Comparison of ENCODE assay signal across 8 cellular contexts in genomic region chr1:214660900-214661299, GRCh38. TPM values are rescaled to one million over a fixed set of nuclear protein-coding genes. Genes with fewer than 3 reads are reported as not detected.
DNase-seq lines count a peak whose midpoint lies in the region; ATAC-seq and TF ChIP-seq lines count a peak whose summit lies in the region.

No MANE protein-coding gene starts in this region.

- no peaks in the 10 kb centered on the region for H3K4me1 ChIP-seq in endodermal cell (ENCODE audit: control insufficient read depth, insufficient read depth, low read length)

- no peaks in the 10 kb centered on the region for H3K9me3 ChIP-seq in endodermal cell (ENCODE audit: control insufficient read depth, low read length)

- ATAC-seq in activated CD8-positive, alpha-beta T cell treated with anti-CD3 and anti-CD28 coated beads, Interleukin-2, amount 10 ng/mL, durations not matched to agents 7 days and 5 days: no peak
- ATAC-seq in GM21526 (IDR thresholded peaks at IDR 0.05; ENCODE audit: low FRiP score, unreplicated experiment): no peak

- no peak overlapping the region for H3K27ac ChIP-seq in endodermal cell (ENCODE audit: low read depth, low read length)

- WGBS in endodermal cell (ENCODE audit: insufficient coverage in 1 of 2, insufficient read length in 1 of 2), 2 experiments: 81 to 89% methylated on average over 4 of the region's 4 CpGs

- POLR2A ChIA-PET in activated CD8-positive, alpha-beta T cell treated with anti-CD3 and anti-CD28 coated beads, Interleukin-2, amount 10 ng/mL, durations not matched to agents 7 days and 5 days (lab: Charles Lee): no interaction called here

- H3K27me3 ChIP-seq in endodermal cell (ENCODE audit: control insufficient read depth, insufficient read depth, low read length, poor library complexity, severe bottlenecking): no peaks in the 10 kb centered on the region

- no peak overlapping the region for H3K9ac ChIP-seq in endodermal cell (ENCODE audit: extremely low read depth, low read length, poor library complexity, severe bottlenecking)

- H3K27ac Mint-ChIP-seq in endodermal cell: no peak overlapping the region
- no peak overlapping the region for H3K27ac Mint-ChIP-seq in nephron progenitor cell
- no peak overlapping the region for H3K27ac Mint-ChIP-seq in activated CD8-positive, alpha-beta T cell treated with anti-CD3 and anti-CD28 coated beads, Interleukin-2, amount 10 ng/mL, durations not matched to agents 7 days and 5 days

- no peaks in the 10 kb centered on the region for H3K27me3 Mint-ChIP-seq in endodermal cell (ENCODE audit: insufficient read depth)
- H3K27me3 Mint-ChIP-seq in nephron progenitor cell (ENCODE audit: low read depth, poor library complexity): no peaks in the 10 kb centered on the region
- H3K27me3 Mint-ChIP-seq in activated CD8-positive, alpha-beta T cell treated with anti-CD3 and anti-CD28 coated beads, Interleukin-2, amount 10 ng/mL, durations not matched to agents 7 days and 5 days (ENCODE audit: low read depth): no peaks in the 10 kb centered on the region

- peaks cover 67% of the 10 kb centered on the region for H3K36me3 Mint-ChIP-seq in endodermal cell (ENCODE audit: low read depth)
- H3K36me3 Mint-ChIP-seq in nephron progenitor cell (ENCODE audit: low read depth): peaks cover 92% of the 10 kb centered on the region
- H3K36me3 Mint-ChIP-seq in activated CD8-positive, alpha-beta T cell treated with anti-CD3 and anti-CD28 coated beads, Interleukin-2, amount 10 ng/mL, durations not matched to agents 7 days and 5 days (ENCODE audit: low read depth): peaks cover 88% of the 10 kb centered on the region

- no peak overlapping the region for H3K4me3 ChIP-seq in endodermal cell (ENCODE audit: low read length)

- CTCF ChIA-PET in activated CD8-positive, alpha-beta T cell treated with anti-CD3 and anti-CD28 coated beads, Interleukin-2, amount 10 ng/mL, durations not matched to agents 7 days and 5 days (lab: Charles Lee): interaction anchor here (0.7 to 1.9 kb wide), 6 partner anchors 9 to 400 kb away, joined by 3 to 6 read pairs (median 4); no protein-coding TSS in a partner anchor

- peaks cover 2% of the 10 kb centered on the region for H3K4me1 Mint-ChIP-seq in endodermal cell
- H3K4me1 Mint-ChIP-seq in nephron progenitor cell: peaks cover 6% of the 10 kb centered on the region
- no peaks in the 10 kb centered on the region for H3K4me1 Mint-ChIP-seq in activated CD8-positive, alpha-beta T cell treated with anti-CD3 and anti-CD28 coated beads, Interleukin-2, amount 10 ng/mL, durations not matched to agents 7 days and 5 days (ENCODE audit: low read depth)

- DNase-seq in C1 segment of cervical spinal cord (lab: John Stamatoyannopoulos, UW) (peak in 9 of 14 donors; percentile 2 to 39 (median 19)), NCI-H2227 (lab: John Stamatoyannopoulos, UW; ENCODE audit: unreplicated experiment) (peak; percentile 76), endodermal cell (peak; percentile 66), nephron progenitor cell (peak; percentile 10), T-helper 9 cell (no peak), NCI-H187 (lab: John Stamatoyannopoulos, UW) (no peak)
- DNase-seq in activated CD8-positive, alpha-beta T cell treated with anti-CD3 and anti-CD28 coated beads, Interleukin-2, amount 10 ng/mL, durations not matched to agents 7 days and 5 days: no peak

- no peaks in the 10 kb centered on the region for H3K9me3 Mint-ChIP-seq in endodermal cell
- H3K9me3 Mint-ChIP-seq in nephron progenitor cell: no peaks in the 10 kb centered on the region
- H3K9me3 Mint-ChIP-seq in activated CD8-positive, alpha-beta T cell treated with anti-CD3 and anti-CD28 coated beads, Interleukin-2, amount 10 ng/mL, durations not matched to agents 7 days and 5 days (ENCODE audit: insufficient read depth): no peaks in the 10 kb centered on the region

- H3K4me3 Mint-ChIP-seq in endodermal cell (no peak overlapping the region), nephron progenitor cell (no peak overlapping the region)
- no peak overlapping the region for H3K4me3 Mint-ChIP-seq in activated CD8-positive, alpha-beta T cell treated with anti-CD3 and anti-CD28 coated beads, Interleukin-2, amount 10 ng/mL, durations not matched to agents 7 days and 5 days

- peak; percentile 63 for TF ChIP-seq CTCF in endodermal cell (conservative IDR thresholded peaks at IDR 0.05)
- TF ChIP-seq CTCF in nephron progenitor cell (IDR thresholded peaks at IDR 0.05): no peak

- H3K36me3 ChIP-seq in endodermal cell (ENCODE audit: control insufficient read depth, insufficient read depth, low read length): peaks cover 98% of the 10 kb centered on the region

RNA-seq across cellular contexts. Expression of gene CENPF, which starts 57.9 kb away (rescaled TPM):
- 10 to 100 TPM; 77.2 to 87.2 TPM for total RNA-seq in endodermal cell
- 95.0 TPM for polyA plus RNA-seq in endodermal cell (2013, experiment 1 of 2)
- 126 TPM for polyA plus RNA-seq in endodermal cell (2013, experiment 2 of 2)
- total RNA-seq in activated CD8-positive, alpha-beta T cell treated with anti-CD3 and anti-CD28 coated beads, Interleukin-2, amount 10 ng/mL, durations not matched to agents 7 days and 5 days: 100 to 1,000 TPM; 176 to 180 TPM

Comparison
In these comparisons a context has a peak if more than half of its experiments do, and no peak if none do; other contexts are left out.
1. DNase-seq: peak in C1 segment of cervical spinal cord (9 of 14), NCI-H2227 (single experiment), endodermal cell (single experiment) and nephron progenitor cell (single experiment); none in activated CD8-positive, alpha-beta T cell treated with anti-CD3 and anti-CD28 coated beads, Interleukin-2, amount 10 ng/mL, durations not matched to agents 7 days and 5 days (single experiment), T-helper 9 cell (single experiment) and NCI-H187 (0 of 2).